ENCODE assay signal across 22 cellular contexts in genomic region chr9:119252671-119253299, GRCh38.
DNase-seq lines count a peak whose midpoint lies in the region; ATAC-seq and TF ChIP-seq lines count a peak whose summit lies in the region.
"Had no signal": no experiment of that assay in that cellular context is flagged by ENCODE, and none has a peak within 500 bp of the region (broad histone marks: within the 10 kb centered on the region; RNA-seq: fewer than 3 reads in every experiment).

No MANE protein-coding gene starts in this region.

- in situ Hi-C loops in G401 (cut with HindIII; ENCODE audit: low sequenced_read_pairs), result no loop called here

- H3F3A ChIP-seq in SK-N-SH (replicated peaks; ENCODE audit: insufficient read depth), result no peaks in the 10 kb centered on the region

- H3K27me3 ChIP-seq in hepatocyte (no peaks in the 10 kb centered on the region), foreskin keratinocyte (no peaks in the 10 kb centered on the region), SK-N-SH (ENCODE audit: insufficient read depth) (no peaks in the 10 kb centered on the region)

- H4K20me1 ChIP-seq in hepatocyte (ENCODE audit: insufficient read depth, poor library complexity, severe bottlenecking) (no peaks in the 10 kb centered on the region), SK-N-SH (ENCODE audit: insufficient read depth) (no peaks in the 10 kb centered on the region)

- WGBS in hepatocyte (ENCODE audit: low lambda C conversion rate, missing lambda C conversion rate), result 92% methylated on average over 5 of the region's 5 CpGs
- WGBS in SK-N-SH (ENCODE audit: low lambda C conversion rate), result 46% methylated on average over 5 of the region's 5 CpGs

- no peaks in the 10 kb centered on the region for H3K9me3 ChIP-seq in hepatocyte (ENCODE audit: low read depth)
- H3K9me3 ChIP-seq in SK-N-SH, result no peaks in the 10 kb centered on the region
- H3K9me3 ChIP-seq: A549 had no signal

- no peak for TF ChIP-seq EP300 in SK-N-SH (IDR thresholded peaks at IDR 0.05; ENCODE audit: borderline replicate concordance in 1 of 2, low read depth in 1 of 2, low read length in 1 of 2)

- CTCF ChIA-PET in SK-N-SH (lab: Yijun Ruan, JAX), result no interaction called here

- DNase-seq in G401 (ENCODE audit: low spot score) (peak; percentile 37), hepatocyte (ENCODE audit: low spot score) (peak; percentile 6), myocyte (ENCODE audit: low read depth) (peak; percentile 3), foreskin keratinocyte (no peak), superior temporal gyrus (ENCODE audit: extremely low spot score) (no peak), SK-N-SH (no peak), NCI-H2081 treated with DMSO at 0.1 percent for 48 hours (lab: John Stamatoyannopoulos, UW) (no peak)
- DNase-seq: CD4-positive, CD25-positive, alpha-beta regulatory T cell; COR-L47; DMS79; HFFc6; IMR-90; Karpas-422; NCI-H1694; NCI-H2081; NCI-H446; NCI-H526 treated with DMSO at 0.1 percent for 48 hours; OCI-M1 had no signal

- no peak overlapping the region for H2AFZ ChIP-seq in hepatocyte
- no peak overlapping the region for H2AFZ ChIP-seq in SK-N-SH (ENCODE audit: low read depth)

- H3K4me1 ChIP-seq in hepatocyte (ENCODE audit: insufficient read depth), result no peaks in the 10 kb centered on the region
- H3K4me1 ChIP-seq in foreskin keratinocyte, result no peaks in the 10 kb centered on the region
- no peaks in the 10 kb centered on the region for H3K4me1 ChIP-seq in SK-N-SH (ENCODE audit: control insufficient read depth in 1 of 2, insufficient read depth in 2 of 2, low read depth in 1 of 2, low read length in 1 of 2)
- H3K4me1 ChIP-seq: A549 had no signal

- no peaks in the 10 kb centered on the region for H3K9me2 ChIP-seq in hepatocyte (replicated peaks; ENCODE audit: insufficient read depth)
- H3K9me2 ChIP-seq in SK-N-SH, result no peaks in the 10 kb centered on the region

- ATAC-seq in foreskin keratinocyte, result no peak
- ATAC-seq: A549, GM12878, Right ventricle myocardium inferior had no signal

- no peak for TF ChIP-seq CTCF in hepatocyte (IDR thresholded peaks at IDR 0.05; ENCODE audit: poor library complexity)
- no peak for TF ChIP-seq CTCF in foreskin keratinocyte (conservative IDR thresholded peaks at IDR 0.05)
- TF ChIP-seq CTCF in SK-N-SH (IDR thresholded peaks at IDR 0.05), result no peak

- H3K79me2 ChIP-seq in hepatocyte (no peaks in the 10 kb centered on the region), SK-N-SH (ENCODE audit: insufficient read depth) (no peaks in the 10 kb centered on the region)

- H3K4me3 ChIP-seq in hepatocyte, result no peak overlapping the region
- no peak overlapping the region for H3K4me3 ChIP-seq in SK-N-SH (ENCODE audit: low read depth in 2 of 2, low read length in 1 of 2)
- H3K4me3 ChIP-seq: A549, GM12878 had no signal

- H3K27ac ChIP-seq in hepatocyte (no peak overlapping the region), foreskin keratinocyte (no peak overlapping the region), SK-N-SH (ENCODE audit: low read depth in 2 of 2, low read length in 1 of 2) (no peak overlapping the region)
- H3K27ac ChIP-seq: A549 had no signal

- H3K36me3 ChIP-seq in hepatocyte (replicated peaks; ENCODE audit: insufficient read depth, low read depth) (no peaks in the 10 kb centered on the region), SK-N-SH (replicated peaks in 1 of 2; ENCODE audit: control insufficient read depth in 1 of 2, insufficient read depth in 2 of 2, low read length in 1 of 2) (no peaks in the 10 kb centered on the region)

- H3K4me2 ChIP-seq in hepatocyte, result no peak overlapping the region
- no peak overlapping the region for H3K4me2 ChIP-seq in SK-N-SH
- H3K4me2 ChIP-seq: A549 had no signal

- no peak for TF ChIP-seq RAD21 in SK-N-SH (IDR thresholded peaks at IDR 0.05; ENCODE audit: low read length)

- POLR2A ChIA-PET in SK-N-SH (lab: Yijun Ruan, JAX), result no interaction called here

- H3K9ac ChIP-seq in SK-N-SH, result no peak overlapping the region

TF ChIP-seq in PFSK-1, 5 proteins besides CTCF, POLR2A, EP300 and RAD21:
- TF ChIP-seq TAF1 (IDR thresholded peaks at IDR 0.05; ENCODE audit: borderline replicate concordance, insufficient read depth, low read length) (no peak), REST (IDR thresholded peaks at IDR 0.05; ENCODE audit: insufficient read depth in 1 of 2, low read depth in 2 of 2, low read length in 2 of 2) (peak; percentile 72 to 89)
TF ChIP-seq in PFSK-1: peak in this region for 1.

TF ChIP-seq in SK-N-SH, 30 proteins besides CTCF, POLR2A, EP300 and RAD21:
- TF ChIP-seq PBX3 (IDR thresholded peaks at IDR 0.05), result no peak
- no peak for TF ChIP-seq JUND (IDR thresholded peaks at IDR 0.05)
- TF ChIP-seq NRF1 (IDR thresholded peaks at IDR 0.05; ENCODE audit: low read depth, low read length), result no peak
- no peak for TF ChIP-seq TAF1 (IDR thresholded peaks at IDR 0.05; ENCODE audit: borderline replicate concordance, low read depth, low read length)
- TF ChIP-seq GATA2 (CRISPR knock-in tag; IDR thresholded peaks at IDR 0.05), result no peak
- no peak for TF ChIP-seq SIN3A (IDR thresholded peaks at IDR 0.05; ENCODE audit: borderline replicate concordance, low read depth, low read length)
- TF ChIP-seq RFX5 (IDR thresholded peaks at IDR 0.05; ENCODE audit: low read length), result no peak
- no peak for TF ChIP-seq ZBTB33 (IDR thresholded peaks at IDR 0.05; ENCODE audit: borderline replicate concordance, low read depth)
TF ChIP-seq in SK-N-SH: peak in this region for 0.

Comparison
In these comparisons a context has a peak if more than half of its experiments do, and no peak if none do; other contexts are left out.
1. DNase-seq: peak in G401 (single experiment), hepatocyte (single experiment) and myocyte (single experiment); none in foreskin keratinocyte (0 of 2), superior temporal gyrus (single experiment), SK-N-SH (single experiment) and NCI-H2081 treated with DMSO at 0.1 percent for 48 hours (single experiment).